ENCODE assay signal across 8 cellular contexts in the genomic region with DNA sequence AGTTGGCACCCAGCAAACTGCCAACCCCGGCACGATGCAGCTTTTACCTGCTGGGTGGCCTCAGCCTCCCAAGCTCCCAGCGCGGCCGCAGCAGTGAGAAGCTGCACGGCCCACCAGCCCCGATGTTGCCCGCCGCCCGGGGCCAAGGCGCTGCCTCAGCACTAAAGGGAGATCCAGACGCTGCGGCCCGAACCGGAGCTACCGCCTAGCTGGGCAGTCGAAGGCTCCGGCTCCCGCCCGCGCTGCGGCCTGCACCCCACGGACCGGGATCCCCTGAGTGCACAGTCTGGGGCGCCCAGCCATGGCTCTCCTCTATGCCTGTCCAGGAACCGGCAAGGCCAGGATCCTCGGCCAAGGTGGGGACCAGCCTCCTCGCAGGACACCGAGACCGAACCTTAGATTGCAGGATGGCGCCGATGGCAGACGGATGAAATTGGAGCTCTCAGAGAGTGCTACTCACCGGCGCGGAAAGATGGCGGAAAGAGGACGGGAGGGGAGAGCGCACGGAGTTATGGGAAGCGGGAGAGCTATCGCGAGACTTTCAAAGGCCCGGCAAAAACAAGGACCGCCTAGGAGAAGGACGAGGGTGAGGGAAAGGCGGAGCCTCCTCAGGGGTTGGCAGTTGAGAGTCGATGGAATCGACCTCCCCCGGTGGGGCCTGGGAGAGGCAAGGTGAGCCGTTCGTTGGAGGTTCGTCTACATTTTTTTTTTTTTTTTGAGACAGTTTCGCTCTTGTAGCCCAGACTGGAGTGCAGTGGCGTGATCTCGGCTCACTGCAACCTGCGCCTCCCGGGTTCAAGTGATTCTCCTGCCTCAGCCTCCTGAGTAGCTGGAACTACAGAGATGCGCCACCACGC. TPM values are rescaled to one million over a fixed set of nuclear protein-coding genes. Genes with fewer than 3 reads are reported as not detected.
DNase-seq lines count a peak whose midpoint lies in the region; ATAC-seq and TF ChIP-seq lines count a peak whose summit lies in the region.

A gene (minus strand): TSS at position 485 of the 857 bp plus-strand sequence. CDS start 1,221 bp downstream, outside the sequence.

- peaks cover 16% of the 10 kb centered on the region for H3K4me1 ChIP-seq in colonic mucosa

- POLR2A ChIA-PET in BJ (lab: Charles Lee), result interaction anchor here (0.5 to 1.5 kb wide), 5 partner anchors 10 to 1409 kb away, joined by 3 to 31 read pairs (median 3); a partner anchor contains a TSS

- CTCF ChIA-PET in BJ (lab: Yijun Ruan, JAX), result interaction anchor here (0.7 to 6.8 kb wide), 3 partner anchors 9 to 14 kb away, joined by 3 to 44 read pairs (median 4); a partner anchor contains a TSS

- peak within 1 kb of the TSS; percentile 99 for H3K4me3 Mint-ChIP-seq in activated CD4-positive, alpha-beta T cell treated with anti-CD3 and anti-CD28 coated beads, Interleukin-2, amount 10 ng/mL, durations not matched to agents 24 days and 14 days

- peak within 1 kb of the TSS; percentile 97 for H3K27ac Mint-ChIP-seq in activated CD4-positive, alpha-beta T cell treated with anti-CD3 and anti-CD28 coated beads, Interleukin-2, amount 10 ng/mL, durations not matched to agents 24 days and 14 days

- intact Hi-C loops in activated CD4-positive, alpha-beta T cell treated with anti-CD3 and anti-CD28 coated beads, Interleukin-2, amount 10 ng/mL, durations not matched to agents 24 days and 14 days (cut with micrococcal nuclease), result loop anchor here (1.0 to 2.0 kb wide), 2 partner anchors 11 to 137 kb away; a partner anchor contains a TSS
- intact Hi-C loops in colonic mucosa (cut with DNase I), result no loop called here
- intact Hi-C loops in left colon (cut with DNase I, micrococcal nuclease), result no loop called here

- DNase-seq in BJ (ENCODE audit: low read depth) (peak; percentile 71), NCI-H526 treated with DMSO at 0.1 percent for 48 hours (lab: John Stamatoyannopoulos, UW) (peak; percentile 86), colonic mucosa (peak; percentile 96), left colon (peak; percentile 93 to 98)
- peak; percentile 98 for DNase-seq in activated CD4-positive, alpha-beta T cell treated with anti-CD3 and anti-CD28 coated beads, Interleukin-2, amount 10 ng/mL, durations not matched to agents 24 days and 14 days
- DNase-seq in stimulated activated CD4-positive, alpha-beta T cell treated with anti-CD3 and anti-CD28 coated beads, Interleukin-1b, Interleukin-23, amount 100 ng/mL, for 48 hours, result peak; percentile 96

- peaks cover 7% of the 10 kb centered on the region for H3K9me3 Mint-ChIP-seq in activated CD4-positive, alpha-beta T cell treated with anti-CD3 and anti-CD28 coated beads, Interleukin-2, amount 10 ng/mL, durations not matched to agents 24 days and 14 days

- H3K36me3 ChIP-seq in BJ (ENCODE audit: control insufficient read depth, insufficient read depth, low read length), result peaks cover 10% of the 10 kb centered on the region
- H3K36me3 ChIP-seq in colonic mucosa, result no peaks in the 10 kb centered on the region

- TF ChIP-seq CTCF in BJ (IDR thresholded peaks at IDR 0.05; ENCODE audit: insufficient read depth, low read depth, low read length) (no peak), colonic mucosa (IDR thresholded peaks at IDR 0.05) (no peak)

- peaks cover 44% of the 10 kb centered on the region for H3K4me1 Mint-ChIP-seq in activated CD4-positive, alpha-beta T cell treated with anti-CD3 and anti-CD28 coated beads, Interleukin-2, amount 10 ng/mL, durations not matched to agents 24 days and 14 days

- peak within 1 kb of the TSS; percentile 87 to 97 for H3K9ac ChIP-seq in colonic mucosa (ENCODE audit: low read depth in 2 of 2, low read length in 2 of 2)

- H3K27me3 ChIP-seq in BJ (ENCODE audit: control insufficient read depth, insufficient read depth, low read length) (no peaks in the 10 kb centered on the region), colonic mucosa (no peaks in the 10 kb centered on the region)

- ATAC-seq in GM19324 (IDR thresholded peaks at IDR 0.05; ENCODE audit: low FRiP score, unreplicated experiment) (peak; percentile 84), HG03469 (IDR thresholded peaks at IDR 0.05; ENCODE audit: unreplicated experiment) (peak; percentile 70), left colon (peak; percentile 92)

- peaks cover 2% of the 10 kb centered on the region for H3K27me3 Mint-ChIP-seq in activated CD4-positive, alpha-beta T cell treated with anti-CD3 and anti-CD28 coated beads, Interleukin-2, amount 10 ng/mL, durations not matched to agents 24 days and 14 days

- H3K9me3 ChIP-seq in colonic mucosa, result no peaks in the 10 kb centered on the region

- H3K36me3 Mint-ChIP-seq in activated CD4-positive, alpha-beta T cell treated with anti-CD3 and anti-CD28 coated beads, Interleukin-2, amount 10 ng/mL, durations not matched to agents 24 days and 14 days (ENCODE audit: low read depth), result peaks cover 80% of the 10 kb centered on the region

- peak within 1 kb of the TSS; percentile 67 for H3K27ac ChIP-seq in colonic mucosa

- peak within 1 kb of the TSS; percentile 82 for H3K4me3 ChIP-seq in BJ (ENCODE audit: low read depth, low read length)
- H3K4me3 ChIP-seq in colonic mucosa, result peak within 1 kb of the TSS; percentile 70

RNA-seq across cellular contexts. Expression of the gene that starts here (rescaled TPM):
- polyA plus RNA-seq in BJ (2011; rRNA removed), result 2,792 and 4,325 TPM in 2 replicates
- polyA minus RNA-seq in BJ (2011; rRNA and poly(A)+ RNA removed), result 240 and 255 TPM in 2 replicates
- 1,857 and 1,884 TPM in 2 replicates for total RNA-seq in activated CD4-positive, alpha-beta T cell treated with anti-CD3 and anti-CD28 coated beads, Interleukin-2, amount 10 ng/mL, durations not matched to agents 24 days and 14 days
- 1,000 to 10,000 TPM; 1,011 to 1,121 TPM for total RNA-seq in colonic mucosa
- total RNA-seq in left colon, result 100 to 1,000 TPM; 843 to 969 TPM

Comparison
In these comparisons a context has a peak if more than half of its experiments do, and no peak if none do; other contexts are left out.
1. Peak in every context shown above with its lines: DNase-seq, ATAC-seq, H3K4me3 ChIP-seq and H3K27ac ChIP-seq.